ENCODE assay signal across 1 cellular context in genomic region chr17:8153550-8153956, GRCh38.
TF ChIP-seq lines count a peak whose summit lies in the region.

No MANE protein-coding gene starts in this region.

TF ChIP-seq in HepG2, 621 proteins besides CTCF, POLR2A, EP300 and RAD21 (continued from another document and continues in another):
- peak; percentile 60 for TF ChIP-seq FOXP4 (CRISPR knock-in tag; IDR thresholded peaks at IDR 0.05)
- TF ChIP-seq HOXA7 (CRISPR knock-in tag; IDR thresholded peaks at IDR 0.05): no peak
- TF ChIP-seq ZNF501 (CRISPR knock-in tag; IDR thresholded peaks at IDR 0.05): no peak
- TF ChIP-seq ZFP37 (CRISPR knock-in tag; IDR thresholded peaks at IDR 0.05; ENCODE audit: borderline replicate concordance): no peak
- no peak for TF ChIP-seq HNRNPK (IDR thresholded peaks at IDR 0.05; ENCODE audit: low read depth, low read length, poor library complexity, severe bottlenecking)
- TF ChIP-seq RAD51 (IDR thresholded peaks at IDR 0.05; ENCODE audit: borderline replicate concordance): peak; percentile 90
- TF ChIP-seq TOPORS (CRISPR knock-in tag; IDR thresholded peaks at IDR 0.05): no peak
- TF ChIP-seq TIGD3 (CRISPR knock-in tag; IDR thresholded peaks at IDR 0.05; ENCODE audit: borderline replicate concordance): no peak
- TF ChIP-seq ZNF674 (CRISPR knock-in tag; IDR thresholded peaks at IDR 0.05; ENCODE audit: low read depth): no peak
- TF ChIP-seq NFE2 (CRISPR knock-in tag; IDR thresholded peaks at IDR 0.05): no peak
- TF ChIP-seq HNF1A (IDR thresholded peaks at IDR 0.05; ENCODE audit: low read depth): peak; percentile 88
- peak; percentile 93 for TF ChIP-seq HNF1A (CRISPR knock-in tag; IDR thresholded peaks at IDR 0.05; ENCODE audit: borderline replicate concordance)
- no peak for TF ChIP-seq ZMAT5 (CRISPR knock-in tag; IDR thresholded peaks at IDR 0.05; ENCODE audit: borderline replicate concordance, low read depth)
- no peak for TF ChIP-seq FLYWCH1 (CRISPR knock-in tag; IDR thresholded peaks at IDR 0.05)
- no peak for TF ChIP-seq MYNN (CRISPR knock-in tag; IDR thresholded peaks at IDR 0.05; ENCODE audit: low read depth)
- TF ChIP-seq HNRNPUL1 (IDR thresholded peaks at IDR 0.05; ENCODE audit: low read depth, low read length): no peak
- TF ChIP-seq ZNF720 (CRISPR knock-in tag; IDR thresholded peaks at IDR 0.05): no peak
- peak; percentile 61 for TF ChIP-seq TFDP2 (CRISPR knock-in tag; IDR thresholded peaks at IDR 0.05)
- TF ChIP-seq ESRRA (CRISPR knock-in tag; IDR thresholded peaks at IDR 0.05; ENCODE audit: low read depth): no peak
- no peak for TF ChIP-seq HES4 (CRISPR knock-in tag; IDR thresholded peaks at IDR 0.05; ENCODE audit: borderline replicate concordance)
- no peak for TF ChIP-seq TAF1 (CRISPR knock-in tag; IDR thresholded peaks at IDR 0.05)
- TF ChIP-seq GATAD1 (CRISPR knock-in tag; IDR thresholded peaks at IDR 0.05): no peak
- TF ChIP-seq ZNF737 (CRISPR knock-in tag; IDR thresholded peaks at IDR 0.05; ENCODE audit: borderline replicate concordance): no peak
- 0 out of 2 replicates have a peak, but pooled peaks have one; percentile 14 for TF ChIP-seq SIX1 (CRISPR knock-in tag; IDR thresholded peaks at IDR 0.05; ENCODE audit: borderline replicate concordance)
- no peak for TF ChIP-seq CENPT (CRISPR knock-in tag; IDR thresholded peaks at IDR 0.05; ENCODE audit: low read depth)
- no peak for TF ChIP-seq FOXC1 (CRISPR knock-in tag; IDR thresholded peaks at IDR 0.05; ENCODE audit: borderline replicate concordance)
- TF ChIP-seq ZNF775 (CRISPR knock-in tag; IDR thresholded peaks at IDR 0.05; ENCODE audit: borderline replicate concordance): no peak
- no peak for TF ChIP-seq ELF4 (CRISPR knock-in tag; IDR thresholded peaks at IDR 0.05; ENCODE audit: borderline replicate concordance)
- TF ChIP-seq HMG20A (CRISPR knock-in tag; IDR thresholded peaks at IDR 0.05; ENCODE audit: borderline replicate concordance): no peak; the same call in 1 of the 2 replicates
- TF ChIP-seq ZNF660 (CRISPR knock-in tag; IDR thresholded peaks at IDR 0.05; ENCODE audit: borderline replicate concordance, low read depth): no peak
- TF ChIP-seq NFIC (IDR thresholded peaks at IDR 0.05; ENCODE audit: low read length): peak; percentile 39; the same call in 1 of the 2 replicates
- TF ChIP-seq REST (IDR thresholded peaks at IDR 0.05; ENCODE audit: borderline replicate concordance in 1 of 2, low read depth in 1 of 2, low read length in 2 of 2): no peak
- TF ChIP-seq SP2 (CRISPR knock-in tag; IDR thresholded peaks at IDR 0.05): no peak
- no peak for TF ChIP-seq E2F1 (CRISPR knock-in tag; IDR thresholded peaks at IDR 0.05)
- TF ChIP-seq MTF2 (CRISPR knock-in tag; IDR thresholded peaks at IDR 0.05; ENCODE audit: borderline replicate concordance): no peak
- peak; percentile 82 for TF ChIP-seq ONECUT2 (CRISPR knock-in tag; IDR thresholded peaks at IDR 0.05)
- no peak; the same call in 1 of the 2 replicates for TF ChIP-seq SALL1 (CRISPR knock-in tag; IDR thresholded peaks at IDR 0.05)
- no peak for TF ChIP-seq GMEB1 (CRISPR knock-in tag; IDR thresholded peaks at IDR 0.05; ENCODE audit: borderline replicate concordance)
- no peak for TF ChIP-seq NFYB (CRISPR knock-in tag; IDR thresholded peaks at IDR 0.05)
- TF ChIP-seq AGO2 (optimal IDR thresholded peaks at IDR 0.05; ENCODE audit: low read depth, low read length): no peak
- TF ChIP-seq LCORL (IDR thresholded peaks at IDR 0.05): no peak
- no peak for TF ChIP-seq LCORL (CRISPR knock-in tag; IDR thresholded peaks at IDR 0.05)
- TF ChIP-seq ZBTB44 (CRISPR knock-in tag; IDR thresholded peaks at IDR 0.05): no peak
- 0 out of 2 replicates have a peak, but pooled peaks have one; percentile 5 for TF ChIP-seq ZBTB21 (CRISPR knock-in tag; IDR thresholded peaks at IDR 0.05)
- no peak for TF ChIP-seq SMARCC2 (IDR thresholded peaks at IDR 0.05)
- TF ChIP-seq ZSCAN30 (CRISPR knock-in tag; IDR thresholded peaks at IDR 0.05): no peak
- TF ChIP-seq ZNF572 (CRISPR knock-in tag; IDR thresholded peaks at IDR 0.05): no peak
- TF ChIP-seq TBX3 (IDR thresholded peaks at IDR 0.05; ENCODE audit: borderline replicate concordance): no peak
- TF ChIP-seq ZNF143 (CRISPR knock-in tag; IDR thresholded peaks at IDR 0.05): no peak
- no peak for TF ChIP-seq TAF15 (IDR thresholded peaks at IDR 0.05; ENCODE audit: low read depth, low read length, poor library complexity, severe bottlenecking)
